In the genomic region with DNA sequence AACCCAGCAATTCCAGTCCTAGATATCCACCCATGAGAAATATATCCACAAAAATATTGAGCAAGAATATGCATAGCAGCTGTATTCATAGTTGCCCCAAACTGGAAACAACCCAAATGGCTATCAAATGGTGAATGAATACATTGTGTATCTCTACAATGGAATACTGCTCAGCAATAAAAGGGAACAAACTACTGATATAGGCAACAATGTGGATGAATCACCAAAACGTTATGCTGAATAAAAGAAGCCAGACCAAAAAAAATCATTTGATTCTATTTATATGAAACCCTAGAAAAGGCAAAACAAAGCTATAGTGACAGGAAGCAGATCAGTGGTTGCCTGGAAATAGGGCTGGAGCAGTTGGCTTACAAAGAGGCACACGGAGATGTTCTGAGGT, we compare ENCODE assay signal across 23 cellular contexts. TPM values are rescaled to one million over a fixed set of nuclear protein-coding genes. Genes with fewer than 3 reads are reported as not detected.
DNase-seq lines count a peak whose midpoint lies in the region; ATAC-seq and TF ChIP-seq lines count a peak whose summit lies in the region.
"Had no signal": no experiment of that assay in that cellular context is flagged by ENCODE, and none has a peak within 500 bp of the region (broad histone marks: within the 10 kb centered on the region; RNA-seq: fewer than 3 reads in every experiment).

No MANE protein-coding gene starts in this region.

- no peak for ATAC-seq in HG02852 (IDR thresholded peaks at IDR 0.05; ENCODE audit: unreplicated experiment)
- ATAC-seq: activated CD8-positive, alpha-beta T cell treated with anti-CD3 and anti-CD28 coated beads for 36 hours; K562; natural killer cell treated with Interleukin-12 subunit alpha and Interleukin-12 subunit beta and Interleukin-15 and Interleukin-18, amount 100 ng/mL, for 72 hours; stimulated activated memory B cell treated with anti-CD40 and anti-IgM and Interleukin-4, amounts not matched to agents 10 μg/mL and 1 μg/mL and 100 μg/mL, for 72 hours had no signal

- H3K4me3 ChIP-seq in astrocyte of the spinal cord (ENCODE audit: low read depth, low read length): no peak overlapping the region
- H3K4me3 ChIP-seq: K562, pancreas, testis, vagina had no signal

- TF ChIP-seq CTCF in astrocyte of the spinal cord (IDR thresholded peaks at IDR 0.05; ENCODE audit: low read depth, low read length): no peak

- in situ Hi-C loops in astrocyte of the spinal cord (cut with HindIII; ENCODE audit: low sequenced_read_pairs): no loop called here

- DNase-seq in LHCN-M2 (ENCODE audit: low read depth): peak; percentile 65
- peak; percentile 22 for DNase-seq in astrocyte of the spinal cord (ENCODE audit: low read depth, low spot score)
- DNase-seq in foreskin melanocyte: peak; percentile 98
- DNase-seq in stromal cell of bone marrow (ENCODE audit: low read depth): peak; percentile 33
- DNase-seq in cortex of kidney (lab: John Stamatoyannopoulos, UW): no peak
- no peak for DNase-seq in DMS53 (lab: John Stamatoyannopoulos, UW)
- DNase-seq: activated CD8-positive, alpha-beta T cell treated with anti-CD3 and anti-CD28 coated beads for 36 hours; activated gamma-delta T cell; CD4-positive, CD25-positive, alpha-beta regulatory T cell; central memory CD4-positive, alpha-beta T cell; GF-D8; HCEC 1CT; NCI-H1930; NCI-H226; NCI-H748 treated with DMSO at 0.1 percent for 48 hours; pancreas; SW 1271; testis had no signal

RNA-seq across cellular contexts. Expression of gene CMTM7, which starts 15.6 kb away (rescaled TPM):
- total RNA-seq in LHCN-M2 (2014; rRNA removed): 11.3 and 12.4 TPM in 2 replicates
- polyA plus RNA-seq in LHCN-M2 (2012): 8.1 TPM

Comparison
In these comparisons a context has a peak if more than half of its experiments do, and no peak if none do; other contexts are left out.
1. DNase-seq: peak in LHCN-M2 (single experiment), astrocyte of the spinal cord (single experiment), foreskin melanocyte (single experiment) and stromal cell of bone marrow (single experiment); none in cortex of kidney (single experiment) and DMS53 (single experiment).